Comparison of ENCODE assay signal across 16 cellular contexts in the genomic region with DNA sequence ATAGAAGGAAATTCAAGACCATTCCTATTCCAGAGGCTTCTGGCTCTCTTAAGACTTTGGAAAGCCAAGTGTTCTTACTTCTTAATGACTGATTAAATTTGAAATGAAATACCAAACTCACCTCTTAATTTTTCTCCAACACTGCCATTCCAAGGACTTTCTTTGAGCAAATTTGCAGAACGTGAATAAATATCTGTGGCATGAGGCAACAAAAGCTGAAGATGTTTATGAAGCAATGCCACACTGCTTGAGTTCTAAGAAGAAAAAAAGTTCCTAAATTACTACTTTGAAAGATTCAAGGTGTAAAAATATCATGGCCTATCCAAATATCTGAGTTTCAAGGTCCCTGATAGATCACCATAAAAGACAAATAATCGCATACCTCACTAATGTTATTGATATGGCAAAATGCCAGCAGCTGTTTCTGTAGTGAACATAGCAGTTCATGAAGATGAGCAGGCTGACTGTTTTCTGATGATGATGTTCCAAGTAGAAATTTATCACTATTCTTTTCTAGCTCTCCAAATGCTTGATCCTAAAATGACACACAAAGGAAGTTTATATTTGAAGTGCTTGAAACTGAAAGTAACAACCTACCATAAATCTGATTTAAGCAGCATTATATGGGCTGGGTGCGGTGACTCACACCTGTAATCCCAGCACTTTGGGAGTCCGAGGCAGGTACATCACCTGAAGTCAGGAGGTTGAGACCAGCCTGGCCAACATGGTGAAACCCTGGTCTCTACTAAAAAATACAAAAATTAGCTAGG.
DNase-seq lines count a peak whose midpoint lies in the region; ATAC-seq and TF ChIP-seq lines count a peak whose summit lies in the region.
"Had no signal": no experiment of that assay in that cellular context is flagged by ENCODE, and none has a peak within 500 bp of the region (broad histone marks: within the 10 kb centered on the region; RNA-seq: fewer than 3 reads in every experiment).

No MANE protein-coding gene starts in this region.

- H3K4me2 ChIP-seq in mesenchymal stem cell (ENCODE audit: low read length, poor library complexity, severe bottlenecking) (no peak overlapping the region), H9 (ENCODE audit: insufficient read depth, insufficient read length, low read length) (no peak overlapping the region)

- H4K5ac ChIP-seq in H9 (ENCODE audit: insufficient read length, low read depth, low read length) = no peak overlapping the region

- H3K79me1 ChIP-seq in mesenchymal stem cell (replicated peaks; ENCODE audit: low read length, poor library complexity, severe bottlenecking) (no peaks in the 10 kb centered on the region), H9 (ENCODE audit: insufficient read depth, low read depth, low read length, poor library complexity, severe bottlenecking) (no peaks in the 10 kb centered on the region)

- H4K20me1 ChIP-seq in H9 (ENCODE audit: control insufficient read depth, insufficient read depth, insufficient read length) = no peaks in the 10 kb centered on the region

- H3K4me1 ChIP-seq in urinary bladder (ENCODE audit: insufficient read depth) = no peaks in the 10 kb centered on the region
- H3K4me1 ChIP-seq in mesenchymal stem cell (ENCODE audit: control insufficient read depth, insufficient read depth, low read depth, low read length) = no peaks in the 10 kb centered on the region
- H3K4me1 ChIP-seq in H9 (ENCODE audit: insufficient read depth, low read length) = no peaks in the 10 kb centered on the region; the same call in 1 of the 2 replicates
- H3K4me1 ChIP-seq: tibial artery had no signal

- H3K9ac ChIP-seq in mesenchymal stem cell (ENCODE audit: low read length) (no peak overlapping the region), H9 (ENCODE audit: extremely low read depth, insufficient read length, low read length) (no peak overlapping the region)

- H3K79me2 ChIP-seq in H9 (ENCODE audit: insufficient read depth, low read length) = no peaks in the 10 kb centered on the region

- H2BK12ac ChIP-seq in mesenchymal stem cell (ENCODE audit: low read length in 2 of 2) (no peak overlapping the region), H9 (ENCODE audit: insufficient read length, low read depth, low read length) (no peak overlapping the region)

- H3K36me3 Mint-ChIP-seq in activated naive CD4-positive, alpha-beta T cell treated with anti-CD3 and anti-CD28 coated beads for 36 hours (ENCODE audit: low read depth) = peaks cover 33% of the 10 kb centered on the region
- peaks cover 3 to 41% (median 25%) of the 10 kb centered on the region in 3 experiments; a peak in 4 of 7 replicates for H3K36me3 Mint-ChIP-seq in H9 (ENCODE audit: insufficient read depth in 1 of 3, low read depth in 3 of 3)

- no peak overlapping the region for H3K4me3 ChIP-seq in urinary bladder (ENCODE audit: low read depth, low read length)
- no peak overlapping the region for H3K4me3 ChIP-seq in mesenchymal stem cell (ENCODE audit: insufficient read depth in 1 of 2, low read depth in 1 of 2, low read length in 2 of 2)
- H3K4me3 ChIP-seq: tibial artery had no signal

- H2BK20ac ChIP-seq in H9 (ENCODE audit: low read depth, low read length, poor library complexity, severe bottlenecking) = no peak overlapping the region

- H2AFZ ChIP-seq in mesenchymal stem cell (ENCODE audit: low read depth, low read length) (no peak overlapping the region), H9 (ENCODE audit: low read length) (no peak overlapping the region)

- CTCF ChIA-PET in activated naive CD4-positive, alpha-beta T cell treated with anti-CD3 and anti-CD28 coated beads for 36 hours (lab: Charles Lee) = interaction anchor here (0.8 to 1.1 kb wide), 2 partner anchors 103 to 339 kb away, joined by 3 to 4 read pairs; no protein-coding TSS in a partner anchor

- H3K23ac ChIP-seq in mesenchymal stem cell (ENCODE audit: low read length in 2 of 2) = no peak overlapping the region
- H3K23ac ChIP-seq in H9 (ENCODE audit: insufficient read length, low read depth, low read length) = no peak overlapping the region

- DNase-seq in stimulated activated CD4-positive, alpha-beta T cell treated with anti-CD3 and anti-CD28 coated beads, Interleukin-12 subunit alpha, Interleukin-12 subunit beta, amount 100 ng/mL, for 48 hours (ENCODE audit: low read depth in 2 of 3, low spot score in 1 of 3) = peak in 2 of 3 donors; percentile 5 to 10
- no peak for DNase-seq in stimulated activated CD4-positive, alpha-beta T cell treated with anti-CD3 and anti-CD28 coated beads, Interleukin-2, amount 100 ng/mL, for 48 hours
- DNase-seq in activated naive CD4-positive, alpha-beta T cell treated with anti-CD3 and anti-CD28 coated beads for 36 hours = peak; percentile 70
- DNase-seq in left colon (peak; percentile 41 to 53), mesenchymal stem cell (no peak), GM13977 (ENCODE audit: low spot score) (no peak), H9 (no peak)
- DNase-seq: brain microvascular endothelial cell, hypothalamus, naive B cell, NCI-H1930, NCI-H524 treated with DMSO at 0.1 percent for 48 hours, tibial artery, WERI-Rb-1 had no signal

- H2BK5ac ChIP-seq in mesenchymal stem cell (ENCODE audit: low read depth, low read length, poor library complexity, severe bottlenecking) (no peak overlapping the region), H9 (ENCODE audit: insufficient read length, low read length) (no peak overlapping the region)

- H2AK5ac ChIP-seq in mesenchymal stem cell (ENCODE audit: low read length, severe bottlenecking) (no peak overlapping the region), H9 (ENCODE audit: insufficient read length, low read length) (no peak overlapping the region)

- H3K27ac ChIP-seq in urinary bladder (ENCODE audit: low read depth) (peak overlapping the region; percentile 2), mesenchymal stem cell (ENCODE audit: low read length, poor library complexity, severe bottlenecking) (no peak overlapping the region), H9 (ENCODE audit: insufficient read length, low read depth, low read length) (no peak overlapping the region)
- H3K27ac ChIP-seq: brain microvascular endothelial cell, tibial artery, WERI-Rb-1 had no signal

- TF ChIP-seq CTCF in GM13977 (IDR thresholded peaks at IDR 0.05; ENCODE audit: extremely low read depth, insufficient read depth, missing control alignments) (no peak), H9 (conservative IDR thresholded peaks at IDR 0.05) (no peak)

- H3K27ac Mint-ChIP-seq in activated naive CD4-positive, alpha-beta T cell treated with anti-CD3 and anti-CD28 coated beads for 36 hours = peak overlapping the region; percentile 16
- peak overlapping the region in 1 of 3 experiments; percentile 83; a peak in 2 of 7 replicates for H3K27ac Mint-ChIP-seq in H9

- H3K9me3 ChIP-seq in mesenchymal stem cell (ENCODE audit: control insufficient read depth, low read length) = no peaks in the 10 kb centered on the region
- H3K9me3 ChIP-seq in H9 (ENCODE audit: control insufficient read depth, low read depth, low read length) = no peaks in the 10 kb centered on the region
- H3K9me3 ChIP-seq: tibial artery had no signal

- in situ Hi-C loops in GM13977 (cut with MboI; ENCODE audit: low pct_unique_long_range_greater_than_20kb, low sequenced_read_pairs, unreplicated experiment) = no loop called here

- H3K23me2 ChIP-seq in H9 (ENCODE audit: insufficient read length, low read depth, low read length, poor library complexity, severe bottlenecking) = no peaks in the 10 kb centered on the region

- H2BK120ac ChIP-seq in mesenchymal stem cell (ENCODE audit: low read depth, low read length) = no peak overlapping the region
- no peak overlapping the region for H2BK120ac ChIP-seq in H9 (ENCODE audit: low read depth, low read length, poor library complexity, severe bottlenecking)

- H3K36me3 ChIP-seq in urinary bladder (ENCODE audit: insufficient read depth) (no peaks in the 10 kb centered on the region), mesenchymal stem cell (ENCODE audit: control insufficient read depth in 1 of 2, insufficient read depth in 2 of 2, low read depth in 1 of 2, low read length in 2 of 2) (peaks cover 3 to 94% of the 10 kb centered on the region in 2 experiments)

- no peak overlapping the region for H3K56ac ChIP-seq in H9 (ENCODE audit: insufficient read length, low read depth, low read length)

- no peaks in the 10 kb centered on the region for H3K27me3 Mint-ChIP-seq in activated naive CD4-positive, alpha-beta T cell treated with anti-CD3 and anti-CD28 coated beads for 36 hours (ENCODE audit: low read depth)
- no peaks in the 10 kb centered on the region for H3K27me3 Mint-ChIP-seq in H9 (ENCODE audit: low read depth)
- H3K27me3 Mint-ChIP-seq: naive B cell, progenitor cell of endocrine pancreas had no signal

- peaks cover 19% of the 10 kb centered on the region for H3K4me1 Mint-ChIP-seq in activated naive CD4-positive, alpha-beta T cell treated with anti-CD3 and anti-CD28 coated beads for 36 hours (ENCODE audit: low read depth)
- peaks cover 12 to 16% of the 10 kb centered on the region in 2 experiments for H3K4me1 Mint-ChIP-seq in H9

- no peaks in the 10 kb centered on the region for H3K27me3 ChIP-seq in mesenchymal stem cell (ENCODE audit: control insufficient read depth in 1 of 2, insufficient read depth in 1 of 2, low read length in 2 of 2)
- no peaks in the 10 kb centered on the region for H3K27me3 ChIP-seq in H9 (ENCODE audit: insufficient read depth, low read length)
- H3K27me3 ChIP-seq: brain microvascular endothelial cell, tibial artery had no signal

- intact Hi-C loops in activated naive CD4-positive, alpha-beta T cell treated with anti-CD3 and anti-CD28 coated beads for 36 hours (cut with micrococcal nuclease) = loop anchor here (2.0 kb wide), 1 partner anchor 60 kb away; no protein-coding TSS in a partner anchor
- intact Hi-C loops in left colon (cut with DNase I, micrococcal nuclease) = no loop called here

- peak; percentile 88 for ATAC-seq in left colon

- H3T11ph ChIP-seq in H9 (ENCODE audit: low read length) = no peak overlapping the region

- no peak overlapping the region for H3K4me3 Mint-ChIP-seq in activated naive CD4-positive, alpha-beta T cell treated with anti-CD3 and anti-CD28 coated beads for 36 hours
- no peak overlapping the region for H3K4me3 Mint-ChIP-seq in H9
- H3K4me3 Mint-ChIP-seq: naive B cell had no signal

- no peak overlapping the region for H3K4ac ChIP-seq in mesenchymal stem cell (ENCODE audit: low read depth in 1 of 2, low read length in 2 of 2)
- no peak overlapping the region for H3K4ac ChIP-seq in H9 (ENCODE audit: low read depth, low read length)

- no peak overlapping the region for H3K14ac ChIP-seq in mesenchymal stem cell (ENCODE audit: low read length in 2 of 2)
- no peak overlapping the region for H3K14ac ChIP-seq in H9 (ENCODE audit: insufficient read depth, low read length)

- H4K91ac ChIP-seq in mesenchymal stem cell (ENCODE audit: low read length) (no peak overlapping the region), H9 (ENCODE audit: insufficient read length, low read depth, low read length) (no peak overlapping the region)

- H4K8ac ChIP-seq in mesenchymal stem cell (ENCODE audit: low read length) (no peak overlapping the region), H9 (replicated peaks; ENCODE audit: insufficient read length, low read depth, low read length) (no peak overlapping the region)

- 88% methylated on average over 4 of the region's 4 CpGs for whole genome bisulfite sequencing in urinary bladder
- WGBS in mesenchymal stem cell = 98% methylated on average over 2 of the region's 4 CpGs
- no CpG with 5 or more reads among the region's 4 CpGs for WGBS in H9 (ENCODE audit: extremely low coverage, insufficient read length, low lambda C conversion rate)

- no peak overlapping the region for H3K18ac ChIP-seq in mesenchymal stem cell (ENCODE audit: low read depth in 1 of 2, low read length in 2 of 2)
- H3K18ac ChIP-seq in H9 (ENCODE audit: insufficient read length, low read depth, low read length) = no peak overlapping the region

- peaks cover 1% of the 10 kb centered on the region for H3K9me3 Mint-ChIP-seq in activated naive CD4-positive, alpha-beta T cell treated with anti-CD3 and anti-CD28 coated beads for 36 hours
- H3K9me3 Mint-ChIP-seq in H9 = no peaks in the 10 kb centered on the region
- H3K9me3 Mint-ChIP-seq: naive B cell had no signal

- no peak overlapping the region for H2BK15ac ChIP-seq in mesenchymal stem cell (ENCODE audit: low read depth, poor library complexity, severe bottlenecking)
- no peak overlapping the region for H2BK15ac ChIP-seq in H9 (ENCODE audit: low read depth, low read length)

Comparison
In these comparisons a context has a peak if more than half of its experiments do, and no peak if none do; other contexts are left out.
1. DNase-seq: peak in stimulated activated CD4-positive, alpha-beta T cell treated with anti-CD3 and anti-CD28 coated beads, Interleukin-12 subunit alpha, Interleukin-12 subunit beta, amount 100 ng/mL, for 48 hours (2 of 3), activated naive CD4-positive, alpha-beta T cell treated with anti-CD3 and anti-CD28 coated beads for 36 hours (single experiment) and left colon (2 of 2); none in stimulated activated CD4-positive, alpha-beta T cell treated with anti-CD3 and anti-CD28 coated beads, Interleukin-2, amount 100 ng/mL, for 48 hours (0 of 2), mesenchymal stem cell (single experiment), GM13977 (single experiment) and H9 (single experiment).